8 cellular contexts compared by ENCODE assay signal in genomic region chr15:98866503-98866902, GRCh38.
A peak's percentile ranks its signal among the peaks of the same experiment; 100 is the strongest.
DNase-seq lines count a peak whose midpoint lies in the region; ATAC-seq lines count a peak whose summit lies in the region.

No MANE protein-coding gene starts in this region.

- peaks cover 29 to 70% (median 42%) of the 10 kb centered on the region in 4 donors for H3K4me1 Mint-ChIP-seq in naive thymus-derived CD8-positive, alpha-beta T cell

- H3K27ac Mint-ChIP-seq in naive thymus-derived CD8-positive, alpha-beta T cell: peak overlapping the region; percentile 83 to 96 (median 94)

- no peaks in the 10 kb centered on the region for H3K27me3 Mint-ChIP-seq in naive thymus-derived CD8-positive, alpha-beta T cell

- POLR2A ChIA-PET in naive thymus-derived CD8-positive, alpha-beta T cell (lab: Charles Lee): no interaction called here

- H3K4me3 Mint-ChIP-seq in naive thymus-derived CD8-positive, alpha-beta T cell: peak overlapping the region; percentile 85 to 94 (median 90)

- DNase-seq in DMS 273 treated with DMSO at 0.1 percent for 48 hours (lab: John Stamatoyannopoulos, UW): peak; percentile 7
- DNase-seq in NCI-H2227 treated with DMSO at 0.1 percent for 48 hours (lab: John Stamatoyannopoulos, UW): peak; percentile 38
- peak; percentile 56 for DNase-seq in dedifferentiated amniotic fluid mesenchymal stem cell (ENCODE audit: extremely low spot score)
- DNase-seq in naive thymus-derived CD8-positive, alpha-beta T cell: no peak
- DNase-seq in GM19238 (ENCODE audit: insufficient read length, low spot score): no peak
- no peak for DNase-seq in NCI-H2029 treated with DMSO at 0.1 percent for 48 hours (lab: John Stamatoyannopoulos, UW)
- no peak for DNase-seq in NCI-H524 (lab: John Stamatoyannopoulos, UW)

- H3K36me3 Mint-ChIP-seq in naive thymus-derived CD8-positive, alpha-beta T cell: peaks cover 3 to 7% (median 6%) of the 10 kb centered on the region in 3 donors

- no peaks in the 10 kb centered on the region for H3K9me3 Mint-ChIP-seq in naive thymus-derived CD8-positive, alpha-beta T cell

- no peak for ATAC-seq in naive thymus-derived CD8-positive, alpha-beta T cell
- ATAC-seq in HG03025 (IDR thresholded peaks at IDR 0.05; ENCODE audit: low FRiP score, unreplicated experiment): no peak

Comparison
In these comparisons a context has a peak if more than half of its experiments do, and no peak if none do; other contexts are left out.
1. DNase-seq: peak in DMS 273 treated with DMSO at 0.1 percent for 48 hours (single experiment), NCI-H2227 treated with DMSO at 0.1 percent for 48 hours (single experiment) and dedifferentiated amniotic fluid mesenchymal stem cell (single experiment); none in naive thymus-derived CD8-positive, alpha-beta T cell (0 of 10), GM19238 (single experiment), NCI-H2029 treated with DMSO at 0.1 percent for 48 hours (single experiment) and NCI-H524 (0 of 2).